ENCODE assay signal across 20 cellular contexts in genomic region chr7:43363429-43363894, GRCh38.
"Had no signal": no experiment of that assay in that cellular context is flagged by ENCODE, and none has a peak within 500 bp of the region (broad histone marks: within the 10 kb centered on the region; RNA-seq: fewer than 3 reads in every experiment).

No MANE protein-coding gene starts in this region.

- H3K9me3 Mint-ChIP-seq: activated CD4-positive, alpha-beta memory T cell treated with anti-CD3 and anti-CD28 coated beads, Interleukin-2, amount 10 ng/mL, durations not matched to agents 7 days and 5 days; activated CD4-positive, alpha-beta T cell treated with anti-CD3 and anti-CD28 coated beads, Interleukin-2, amount 10 ng/mL, durations not matched to agents 24 days and 14 days; activated naive CD4-positive, alpha-beta T cell treated with anti-CD3 and anti-CD28 coated beads, Interleukin-2, amount 10 ng/mL, durations not matched to agents 7 days and 5 days; activated T-cell treated with anti-CD3 and anti-CD28 coated beads, Interleukin-2, amount 50 U/mL, for 72 hours; effector memory CD8-positive, alpha-beta T cell; memory B cell; natural killer cell treated with Interleukin-12 subunit alpha and Interleukin-12 subunit beta and Interleukin-15 and Interleukin-18, amount 100 ng/mL, for 72 hours; stimulated activated naive CD8-positive, alpha-beta T cell treated with anti-CD3 and anti-CD28 coated beads, Interleukin-15, Interleukin-2, amounts not matched to agents 100 ng/mL and 50 ng/mL, for 24 hours had no signal

- H3K9me3 ChIP-seq: colonic mucosa, esophagus muscularis mucosa, right lobe of liver, thyroid gland had no signal

- H3K4me1 Mint-ChIP-seq: activated CD4-positive, alpha-beta memory T cell treated with anti-CD3 and anti-CD28 coated beads, Interleukin-2, amount 10 ng/mL, durations not matched to agents 7 days and 5 days; activated CD4-positive, alpha-beta T cell treated with anti-CD3 and anti-CD28 coated beads, Interleukin-2, amount 10 ng/mL, durations not matched to agents 24 days and 14 days; activated naive CD4-positive, alpha-beta T cell treated with anti-CD3 and anti-CD28 coated beads, Interleukin-2, amount 10 ng/mL, durations not matched to agents 7 days and 5 days; memory B cell had no signal

- H3K27ac ChIP-seq: colonic mucosa, dorsolateral prefrontal cortex, esophagus muscularis mucosa, right lobe of liver, skin epidermis, thyroid gland had no signal

- H3K36me3 Mint-ChIP-seq: activated naive CD4-positive, alpha-beta T cell treated with anti-CD3 and anti-CD28 coated beads, Interleukin-2, amount 10 ng/mL, durations not matched to agents 7 days and 5 days; memory B cell; natural killer cell treated with Interleukin-12 subunit alpha and Interleukin-12 subunit beta and Interleukin-15 and Interleukin-18, amount 100 ng/mL, for 72 hours had no signal

- H3K27ac Mint-ChIP-seq: activated CD4-positive, alpha-beta memory T cell treated with anti-CD3 and anti-CD28 coated beads, Interleukin-2, amount 10 ng/mL, durations not matched to agents 7 days and 5 days; activated CD4-positive, alpha-beta T cell treated with anti-CD3 and anti-CD28 coated beads, Interleukin-2, amount 10 ng/mL, durations not matched to agents 24 days and 14 days; activated naive CD4-positive, alpha-beta T cell treated with anti-CD3 and anti-CD28 coated beads, Interleukin-2, amount 10 ng/mL, durations not matched to agents 7 days and 5 days; activated T-cell treated with anti-CD3 and anti-CD28 coated beads, Interleukin-2, amount 50 U/mL, for 72 hours; effector memory CD8-positive, alpha-beta T cell; memory B cell; natural killer cell treated with Interleukin-12 subunit alpha and Interleukin-12 subunit beta and Interleukin-15 and Interleukin-18, amount 100 ng/mL, for 72 hours; stimulated activated naive CD8-positive, alpha-beta T cell treated with anti-CD3 and anti-CD28 coated beads, Interleukin-15, Interleukin-2, amounts not matched to agents 100 ng/mL and 50 ng/mL, for 24 hours had no signal

- ATAC-seq: activated CD4-positive, CD25-positive, alpha-beta regulatory T cell treated with anti-CD3 and anti-CD28 coated beads, Interleukin-2, amount 50 U/mL, for 24 hours; activated T-cell treated with anti-CD3 and anti-CD28 coated beads, Interleukin-2, amount 50 U/mL, for 72 hours; effector memory CD8-positive, alpha-beta T cell had no signal

- H3K36me3 ChIP-seq: colonic mucosa, esophagus muscularis mucosa, right lobe of liver, thyroid gland had no signal

- H3K27me3 Mint-ChIP-seq: stimulated activated naive CD8-positive, alpha-beta T cell treated with anti-CD3 and anti-CD28 coated beads, Interleukin-15, Interleukin-2, amounts not matched to agents 100 ng/mL and 50 ng/mL, for 24 hours had no signal

- H3K4me3 Mint-ChIP-seq: activated CD4-positive, alpha-beta memory T cell treated with anti-CD3 and anti-CD28 coated beads, Interleukin-2, amount 10 ng/mL, durations not matched to agents 7 days and 5 days; activated CD4-positive, alpha-beta T cell treated with anti-CD3 and anti-CD28 coated beads, Interleukin-2, amount 10 ng/mL, durations not matched to agents 24 days and 14 days; activated naive CD4-positive, alpha-beta T cell treated with anti-CD3 and anti-CD28 coated beads, Interleukin-2, amount 10 ng/mL, durations not matched to agents 7 days and 5 days; activated T-cell treated with anti-CD3 and anti-CD28 coated beads, Interleukin-2, amount 50 U/mL, for 72 hours; effector memory CD8-positive, alpha-beta T cell; memory B cell; natural killer cell treated with Interleukin-12 subunit alpha and Interleukin-12 subunit beta and Interleukin-15 and Interleukin-18, amount 100 ng/mL, for 72 hours; stimulated activated naive CD8-positive, alpha-beta T cell treated with anti-CD3 and anti-CD28 coated beads, Interleukin-15, Interleukin-2, amounts not matched to agents 100 ng/mL and 50 ng/mL, for 24 hours had no signal

- DNase-seq: activated CD4-positive, alpha-beta memory T cell treated with anti-CD3 and anti-CD28 coated beads, Interleukin-2, amount 10 ng/mL, durations not matched to agents 7 days and 5 days; activated CD4-positive, alpha-beta T cell treated with anti-CD3 and anti-CD28 coated beads, Interleukin-2, amount 10 ng/mL, durations not matched to agents 24 days and 14 days; activated effector memory CD4-positive, alpha-beta T cell treated with anti-CD3 and anti-CD28 coated beads, Interleukin-2, amount 50 U/mL, for 16 hours; activated naive CD4-positive, alpha-beta T cell treated with anti-CD3 and anti-CD28 coated beads, Interleukin-2, amount 10 ng/mL, durations not matched to agents 7 days and 5 days; activated T-cell treated with anti-CD3 and anti-CD28 coated beads, Interleukin-2, amount 50 U/mL, for 72 hours; colonic mucosa; dorsolateral prefrontal cortex; effector memory CD8-positive, alpha-beta T cell; left ventricle myocardium superior; occipital lobe; right lobe of liver; stimulated activated CD4-positive, alpha-beta T cell treated with anti-CD3 and anti-CD28 coated beads, Interleukin-1b, Interleukin-23, amount 100 ng/mL, for 48 hours; substantia nigra; thyroid gland had no signal

- H3K4me3 ChIP-seq: colonic mucosa, dorsolateral prefrontal cortex, esophagus muscularis mucosa, right lobe of liver, skin epidermis, thyroid gland had no signal

- H3K4me1 ChIP-seq: colonic mucosa, right lobe of liver, thyroid gland had no signal

- H3K27me3 ChIP-seq: colonic mucosa, dorsolateral prefrontal cortex, esophagus muscularis mucosa, right lobe of liver, thyroid gland had no signal
